8 cellular contexts compared by ENCODE assay signal in genomic region chr20:40160151-40160550, GRCh38.
DNase-seq lines count a peak whose midpoint lies in the region; ATAC-seq, FAIRE-seq and TF ChIP-seq lines count a peak whose summit lies in the region.

No MANE protein-coding gene starts in this region.

- no peak overlapping the region for H4K5ac ChIP-seq in H1 (ENCODE audit: insufficient read length, low read depth, low read length)

- no peak for TF ChIP-seq EP300 in H1 (IDR thresholded peaks at IDR 0.05; ENCODE audit: borderline replicate concordance in 1 of 2, low read depth in 2 of 2, low read length in 2 of 2)

- no peaks in the 10 kb centered on the region for H4K20me1 ChIP-seq in H1 (replicated peaks in 1 of 2; ENCODE audit: control insufficient read depth in 1 of 2, insufficient read depth in 2 of 2, low read length in 2 of 2)

- H3K4me3 ChIP-seq in H1 (ENCODE audit: extremely low read depth in 1 of 4, insufficient read depth in 2 of 4, low read depth in 3 of 4, low read length in 4 of 4) (no peak overlapping the region), mesenchymal stem cell (ENCODE audit: insufficient read depth in 1 of 2, low read depth in 1 of 2, low read length in 2 of 2) (no peak overlapping the region)

- no peak overlapping the region for H2BK5ac ChIP-seq in H1 (ENCODE audit: low read depth, low read length)
- no peak overlapping the region for H2BK5ac ChIP-seq in mesenchymal stem cell (ENCODE audit: low read depth, low read length, poor library complexity, severe bottlenecking)

- no peaks in the 10 kb centered on the region for H3K9me3 ChIP-seq in H1 (ENCODE audit: insufficient read depth in 2 of 2, low read depth in 1 of 2, low read length in 1 of 2)
- H3K9me3 ChIP-seq in mesenchymal stem cell (ENCODE audit: control insufficient read depth, low read length), result no peaks in the 10 kb centered on the region

- ATAC-seq in GM18858 (IDR thresholded peaks at IDR 0.05; ENCODE audit: unreplicated experiment), result no peak
- no peak for ATAC-seq in HG03159 (IDR thresholded peaks at IDR 0.05; ENCODE audit: unreplicated experiment)

- H2BK120ac ChIP-seq in H1 (replicated peaks; ENCODE audit: low read depth, low read length) (no peak overlapping the region), mesenchymal stem cell (ENCODE audit: low read depth, low read length) (no peak overlapping the region)

- H3K9ac ChIP-seq in H1 (replicated peaks in 1 of 4; ENCODE audit: extremely low read depth in 1 of 4, low read depth in 3 of 4, low read length in 3 of 4) (no peak overlapping the region), mesenchymal stem cell (ENCODE audit: low read length) (no peak overlapping the region)

- TF ChIP-seq POLR2A in H1 (IDR thresholded peaks at IDR 0.05; ENCODE audit: control extremely low read depth in 1 of 2, low read depth in 2 of 2, low read length in 2 of 2), result no peak

- H4K91ac ChIP-seq in H1 (replicated peaks; ENCODE audit: insufficient read length, low read length) (no peak overlapping the region), mesenchymal stem cell (ENCODE audit: low read length) (no peak overlapping the region)

- TF ChIP-seq RAD21 in H1 (IDR thresholded peaks at IDR 0.05 in 1 of 2, conservative IDR thresholded peaks at IDR 0.05 in 1 of 2; ENCODE audit: low read depth in 2 of 2, low read length in 2 of 2), result peak; percentile 72 to 77

- no peaks in the 10 kb centered on the region for H3K79me2 ChIP-seq in H1 (ENCODE audit: control insufficient read depth in 1 of 2, insufficient read depth in 2 of 2, low read length in 2 of 2)

- peak; percentile 29 for DNase-seq in activated CD4-positive, alpha-beta T cell treated with anti-CD3 and anti-CD28 coated beads for 48 hours
- DNase-seq in activated CD4-positive, alpha-beta T cell treated with anti-CD3 and anti-CD28 coated beads for 1 hour, result no peak
- DNase-seq in HuH-7 (ENCODE audit: low spot score) (peak; percentile 34), RPMI7951 (ENCODE audit: low read depth) (peak; percentile 61), H1 (ENCODE audit: low read depth in 1 of 2, low spot score in 2 of 2) (peak; percentile 36 to 67), mesenchymal stem cell (peak; percentile 68)

- H3K18ac ChIP-seq in H1 (ENCODE audit: extremely low read depth, low read length) (no peak overlapping the region), mesenchymal stem cell (ENCODE audit: low read depth in 1 of 2, low read length in 2 of 2) (no peak overlapping the region)

- H3K79me1 ChIP-seq in H1 (ENCODE audit: low read depth, low read length) (no peaks in the 10 kb centered on the region), mesenchymal stem cell (replicated peaks; ENCODE audit: low read length, poor library complexity, severe bottlenecking) (no peaks in the 10 kb centered on the region)

- H3K14ac ChIP-seq in H1 (ENCODE audit: insufficient read length) (no peak overlapping the region), mesenchymal stem cell (ENCODE audit: low read length in 2 of 2) (no peak overlapping the region)

- 73% methylated on average over 7 of the region's 7 CpGs; no CpG with 5 or more reads in 1 of the 2 experiments for WGBS in H1 (ENCODE audit: extremely low coverage in 1 of 2, insufficient coverage in 1 of 2, insufficient read length in 1 of 2, insufficient replicate concordance in 2 of 2, low coverage in 1 of 2, low lambda C conversion rate in 2 of 2, missing lambda C conversion rate in 1 of 2), 2 experiments
- 69% methylated on average over 6 of the region's 7 CpGs for WGBS in mesenchymal stem cell

- H2BK15ac ChIP-seq in H1 (ENCODE audit: low read length) (no peak overlapping the region), mesenchymal stem cell (ENCODE audit: low read depth, poor library complexity, severe bottlenecking) (no peak overlapping the region)

- H3K27me3 ChIP-seq in H1 (replicated peaks in 1 of 4; ENCODE audit: control insufficient read depth in 3 of 4, extremely low read depth in 1 of 4, insufficient read depth in 3 of 4, low read length in 3 of 4) (peaks cover 0 to 1% (median 0%) of the 10 kb centered on the region in 4 experiments; a peak in 1 of 7 replicates), mesenchymal stem cell (ENCODE audit: control insufficient read depth in 1 of 2, insufficient read depth in 1 of 2, low read length in 2 of 2) (no peaks in the 10 kb centered on the region)

- no peak overlapping the region for H2BK12ac ChIP-seq in H1 (ENCODE audit: low read depth, low read length)
- H2BK12ac ChIP-seq in mesenchymal stem cell (ENCODE audit: low read length in 2 of 2), result no peak overlapping the region

- no peaks in the 10 kb centered on the region for H3K4me1 ChIP-seq in H1 (replicated peaks in 1 of 4; ENCODE audit: control insufficient read depth in 3 of 4, insufficient read depth in 4 of 4, low read length in 3 of 4)
- H3K4me1 ChIP-seq in mesenchymal stem cell (ENCODE audit: control insufficient read depth, insufficient read depth, low read depth, low read length), result no peaks in the 10 kb centered on the region

- H2AFZ ChIP-seq in H1 (ENCODE audit: low read length) (peak overlapping the region; percentile 73; the same call in 1 of the 2 replicates), mesenchymal stem cell (ENCODE audit: low read depth, low read length) (no peak overlapping the region)

- POLR2A ChIA-PET in H1 (lab: Charles Lee; ENCODE audit: partially characterized antibody), result interaction anchor here (1.2 kb wide), 1 partner anchor 97 kb away, joined by 3 read pairs; no protein-coding TSS in a partner anchor

- no peak overlapping the region for H3K56ac ChIP-seq in H1 (replicated peaks; ENCODE audit: insufficient read length, low read depth, low read length)

- TF ChIP-seq CTCF in H1 (IDR thresholded peaks at IDR 0.05; ENCODE audit: control extremely low read depth in 1 of 3, insufficient read depth in 1 of 3, low read depth in 1 of 3, low read length in 3 of 3), result peak; percentile 41 to 81 (median 71)

- H3K27ac ChIP-seq in H1 (ENCODE audit: low read depth, low read length) (no peak overlapping the region), mesenchymal stem cell (ENCODE audit: low read length, poor library complexity, severe bottlenecking) (no peak overlapping the region)

- H4K8ac ChIP-seq in H1 (ENCODE audit: extremely low read depth, insufficient read depth, low read length) (no peak overlapping the region), mesenchymal stem cell (ENCODE audit: low read length) (no peak overlapping the region)

- H3K4me2 ChIP-seq in H1 (ENCODE audit: insufficient read depth in 1 of 2, low read depth in 2 of 2, low read length in 2 of 2) (no peak overlapping the region), mesenchymal stem cell (ENCODE audit: low read length, poor library complexity, severe bottlenecking) (no peak overlapping the region)

- H2AK5ac ChIP-seq in H1 (ENCODE audit: low read depth, low read length) (no peak overlapping the region), mesenchymal stem cell (ENCODE audit: low read length, severe bottlenecking) (no peak overlapping the region)

- CTCF ChIA-PET in H1 (lab: Charles Lee; ENCODE audit: partially characterized antibody), result interaction anchor here (0.6 to 3.2 kb wide), 34 partner anchors 8 to 1327 kb away, joined by 3 to 16 read pairs (median 4); no protein-coding TSS in a partner anchor

- H3K36me3 ChIP-seq in H1 (ENCODE audit: control insufficient read depth in 2 of 4, insufficient read depth in 4 of 4, low read length in 3 of 4) (no peaks in the 10 kb centered on the region), mesenchymal stem cell (ENCODE audit: control insufficient read depth in 1 of 2, insufficient read depth in 2 of 2, low read depth in 1 of 2, low read length in 2 of 2) (no peaks in the 10 kb centered on the region)

- H3K4ac ChIP-seq in H1 (replicated peaks; ENCODE audit: insufficient read length, low read depth, low read length) (no peak overlapping the region), mesenchymal stem cell (ENCODE audit: low read depth in 1 of 2, low read length in 2 of 2) (no peak overlapping the region)

- H3K23ac ChIP-seq in H1 (ENCODE audit: insufficient read length) (no peak overlapping the region), mesenchymal stem cell (ENCODE audit: low read length in 2 of 2) (no peak overlapping the region)

- peak; percentile 93 for FAIRE-seq in H1 (lab: Jason Lieb, UNC)

- no peak overlapping the region for H2BK20ac ChIP-seq in H1 (ENCODE audit: low read length)

- no peaks in the 10 kb centered on the region for H3K23me2 ChIP-seq in H1 (ENCODE audit: low read depth, low read length)

TF ChIP-seq in H1, 55 proteins besides CTCF, POLR2A, EP300 and RAD21:
- TF ChIP-seq JUN (IDR thresholded peaks at IDR 0.05; ENCODE audit: low read depth, low read length) (no peak), SP2 (IDR thresholded peaks at IDR 0.05; ENCODE audit: low read length) (peak; percentile 38; the same call in 1 of the 2 replicates), YY1 (IDR thresholded peaks at IDR 0.05; ENCODE audit: low read depth, low read length) (peak; percentile 77; the same call in 1 of the 2 replicates)
